ENCODE assay signal across 1 cellular context in the genomic region with DNA sequence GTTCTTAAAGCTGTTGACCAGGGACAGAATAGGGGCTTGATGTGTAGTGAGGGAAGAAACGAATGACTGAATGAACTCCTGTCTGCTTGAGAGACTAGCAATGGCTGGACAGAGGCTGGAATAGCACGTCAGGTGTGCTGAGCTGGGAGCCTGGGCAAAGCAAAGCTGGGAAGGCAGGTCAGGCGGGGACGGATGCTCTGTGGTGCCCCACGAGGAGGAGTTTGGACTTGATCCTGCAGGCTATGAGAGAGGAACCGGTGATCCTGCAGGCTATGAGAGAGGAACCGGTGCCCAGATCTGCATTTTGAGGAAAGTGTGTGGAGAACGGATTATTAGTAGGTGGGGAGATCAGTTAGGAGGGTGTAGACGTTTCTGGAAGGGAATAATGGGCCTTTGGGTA.
TF ChIP-seq lines count a peak whose summit lies in the region.

No MANE protein-coding gene starts in this region.

TF ChIP-seq in H1, 55 proteins besides CTCF, POLR2A, EP300 and RAD21:
- TF ChIP-seq CHD2 (IDR thresholded peaks at IDR 0.05; ENCODE audit: low read length), result no peak
- no peak for TF ChIP-seq RXRA (IDR thresholded peaks at IDR 0.05; ENCODE audit: insufficient read depth, low read depth, low read length)
- TF ChIP-seq E2F6 (IDR thresholded peaks at IDR 0.05), result no peak
- no peak for TF ChIP-seq BRCA1 (IDR thresholded peaks at IDR 0.05; ENCODE audit: low read depth, low read length)
- TF ChIP-seq, protein P1, sequence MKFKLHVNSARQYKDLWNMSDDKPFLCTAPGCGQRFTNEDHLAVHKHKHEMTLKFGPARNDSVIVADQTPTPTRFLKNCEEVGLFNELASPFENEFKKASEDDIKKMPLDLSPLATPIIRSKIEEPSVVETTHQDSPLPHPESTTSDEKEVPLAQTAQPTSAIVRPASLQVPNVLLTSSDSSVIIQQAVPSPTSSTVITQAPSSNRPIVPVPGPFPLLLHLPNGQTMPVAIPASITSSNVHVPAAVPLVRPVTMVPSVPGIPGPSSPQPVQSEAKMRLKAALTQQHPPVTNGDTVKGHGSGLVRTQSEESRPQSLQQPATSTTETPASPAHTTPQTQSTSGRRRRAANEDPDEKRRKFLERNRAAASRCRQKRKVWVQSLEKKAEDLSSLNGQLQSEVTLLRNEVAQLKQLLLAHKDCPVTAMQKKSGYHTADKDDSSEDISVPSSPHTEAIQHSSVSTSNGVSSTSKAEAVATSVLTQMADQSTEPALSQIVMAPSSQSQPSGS (IDR thresholded peaks at IDR 0.05; ENCODE audit: low read length), result no peak
- no peak for TF ChIP-seq TBP (IDR thresholded peaks at IDR 0.05; ENCODE audit: low read depth, low read length)
- no peak for TF ChIP-seq EGR1 (IDR thresholded peaks at IDR 0.05; ENCODE audit: borderline replicate concordance, low read depth, low read length)
- TF ChIP-seq CHD7 (IDR thresholded peaks at IDR 0.05; ENCODE audit: insufficient replicate concordance, low read length), result no peak
- TF ChIP-seq SAP30 (IDR thresholded peaks at IDR 0.05; ENCODE audit: insufficient read depth, insufficient replicate concordance, low read length), result no peak
- no peak for TF ChIP-seq BACH1 (IDR thresholded peaks at IDR 0.05; ENCODE audit: low read length)
- TF ChIP-seq CTBP2 (IDR thresholded peaks at IDR 0.05; ENCODE audit: borderline replicate concordance, insufficient read depth, insufficient read length, low read length), result no peak
- no peak for TF ChIP-seq KDM1A (IDR thresholded peaks at IDR 0.05; ENCODE audit: borderline replicate concordance, low read length)
- no peak for TF ChIP-seq CREB1 (IDR thresholded peaks at IDR 0.05)
- TF ChIP-seq KDM4A (IDR thresholded peaks at IDR 0.05; ENCODE audit: low read depth, low read length, severe bottlenecking), result no peak
